ENCODE assay signal across 1 cellular context in genomic region chr12:53998900-53999236, GRCh38.
TF ChIP-seq lines count a peak whose summit lies in the region.

No MANE protein-coding gene starts in this region.

TF ChIP-seq in K562, 482 proteins besides CTCF, POLR2A, EP300 and RAD21:
- TF ChIP-seq POU5F1 (IDR thresholded peaks at IDR 0.05; ENCODE audit: borderline replicate concordance, low read depth, low read length, partially characterized antibody) (no peak), RBM34 (IDR thresholded peaks at IDR 0.05; ENCODE audit: borderline replicate concordance, insufficient read depth, low read length) (no peak), KDM2B (CRISPR knock-in tag; IDR thresholded peaks at IDR 0.05) (no peak), EGR1 (conservative IDR thresholded peaks at IDR 0.05) (no peak), SLC30A9 (CRISPR knock-in tag; IDR thresholded peaks at IDR 0.05) (no peak), FOXK2 (conservative IDR thresholded peaks at IDR 0.05 in 1 of 2, IDR thresholded peaks at IDR 0.05 in 1 of 2; ENCODE audit: low read depth in 2 of 2) (no peak), TBP (optimal IDR thresholded peaks at IDR 0.05; ENCODE audit: low read depth, low read length) (no peak), TRIM25 (IDR thresholded peaks at IDR 0.05; ENCODE audit: borderline replicate concordance) (no peak), HNRNPLL (IDR thresholded peaks at IDR 0.05; ENCODE audit: low read depth, low read length, poor library complexity, severe bottlenecking) (no peak), MTA2 (IDR thresholded peaks at IDR 0.05; ENCODE audit: low read depth) (no peak), CBX5 (IDR thresholded peaks at IDR 0.05; ENCODE audit: borderline replicate concordance, low read depth) (no peak), HBP1 (CRISPR knock-in tag; IDR thresholded peaks at IDR 0.05) (no peak), ZFPM2 (CRISPR knock-in tag; IDR thresholded peaks at IDR 0.05) (no peak), ZNF707 (CRISPR knock-in tag; conservative IDR thresholded peaks at IDR 0.05) (no peak), HNRNPK (IDR thresholded peaks at IDR 0.05; ENCODE audit: low read depth, low read length, poor library complexity, severe bottlenecking) (no peak), THRB (CRISPR knock-in tag; conservative IDR thresholded peaks at IDR 0.05) (no peak)
